ENCODE assay signal across 7 cellular contexts in genomic region chr14:60724080-60724618, GRCh38. TPM values are rescaled to one million over a fixed set of nuclear protein-coding genes. Genes with fewer than 3 reads are reported as not detected.
DNase-seq lines count a peak whose midpoint lies in the region; ATAC-seq, FAIRE-seq and TF ChIP-seq lines count a peak whose summit lies in the region.

TSS of gene SIX4 (minus strand) at chr14:60724351. CDS start at chr14:60724074, 277 bp downstream.

- no peak for TF ChIP-seq CTCF in GM12864 (IDR thresholded peaks at IDR 0.05; ENCODE audit: low read depth, low read length, missing control alignments)
- TF ChIP-seq CTCF in H1 (IDR thresholded peaks at IDR 0.05; ENCODE audit: control extremely low read depth in 1 of 3, insufficient read depth in 1 of 3, low read depth in 1 of 3, low read length in 3 of 3) = no peak
- TF ChIP-seq CTCF in lung (IDR thresholded peaks at IDR 0.05; ENCODE audit: control extremely low read depth, extremely low read depth) = no peak

- no peak within 1 kb of the TSS; the same call in 1 of the 2 replicates for H2BK20ac ChIP-seq in H1 (ENCODE audit: low read length)

- peak within 1 kb of the TSS; percentile 68 for H4K5ac ChIP-seq in H1 (ENCODE audit: insufficient read length, low read depth, low read length)

- TF ChIP-seq EP300 in H1 (IDR thresholded peaks at IDR 0.05; ENCODE audit: borderline replicate concordance in 1 of 2, low read depth in 2 of 2, low read length in 2 of 2) = no peak

- peaks cover 16% of the 10 kb centered on the region in 2 experiments for H4K20me1 ChIP-seq in H1 (replicated peaks in 1 of 2; ENCODE audit: control insufficient read depth in 1 of 2, insufficient read depth in 2 of 2, low read length in 2 of 2)

- peak within 1 kb of the TSS; percentile 95 for H2BK5ac ChIP-seq in H1 (ENCODE audit: low read depth, low read length)

- peak in 1 of 2 experiments; percentile 69; a peak in 1 of 3 replicates for TF ChIP-seq POLR2A in H1 (IDR thresholded peaks at IDR 0.05; ENCODE audit: control extremely low read depth in 1 of 2, low read depth in 2 of 2, low read length in 2 of 2)

- H3K4me2 ChIP-seq in H1 (ENCODE audit: insufficient read depth in 1 of 2, low read depth in 2 of 2, low read length in 2 of 2) = peak within 1 kb of the TSS; percentile 87 to 96

- H4K8ac ChIP-seq in H1 (ENCODE audit: extremely low read depth, insufficient read depth, low read length) = peak within 1 kb of the TSS; percentile 97

- H2BK15ac ChIP-seq in H1 (ENCODE audit: low read length) = peak within 1 kb of the TSS; percentile 46; the same call in 1 of the 2 replicates

- no peak within 1 kb of the TSS for H3K14ac ChIP-seq in H1 (ENCODE audit: insufficient read length)

- peaks cover 7 to 11% (median 9%) of the 10 kb centered on the region in 4 experiments for H3K36me3 ChIP-seq in H1 (ENCODE audit: control insufficient read depth in 2 of 4, insufficient read depth in 4 of 4, low read length in 3 of 4)
- no peaks in the 10 kb centered on the region for H3K36me3 ChIP-seq in lung (ENCODE audit: control insufficient read depth in 2 of 2, insufficient read depth in 2 of 2, low read length in 2 of 2)

- H4K91ac ChIP-seq in H1 (replicated peaks; ENCODE audit: insufficient read length, low read length) = peak within 1 kb of the TSS; percentile 83

- peak; percentile 67 for ATAC-seq in HG02852 (IDR thresholded peaks at IDR 0.05; ENCODE audit: unreplicated experiment)
- ATAC-seq in lung (ENCODE audit: insufficient read depth, low FRiP score) = peak; percentile 70

- peaks cover 7 to 34% of the 10 kb centered on the region in 2 experiments for H3K79me2 ChIP-seq in H1 (ENCODE audit: control insufficient read depth in 1 of 2, insufficient read depth in 2 of 2, low read length in 2 of 2)

- peaks cover 13% of the 10 kb centered on the region; the same call in 1 of the 2 replicates for H3K23me2 ChIP-seq in H1 (ENCODE audit: low read depth, low read length)

- H2BK120ac ChIP-seq in H1 (replicated peaks; ENCODE audit: low read depth, low read length) = no peak within 1 kb of the TSS

- POLR2A ChIA-PET in H1 (lab: Charles Lee; ENCODE audit: partially characterized antibody) = interaction anchor here (0.6 to 3.2 kb wide), 6 partner anchors 9 to 76 kb away, joined by 3 to 21 read pairs (median 4); partner anchors contain the start of gene MNAT1

- H3K27ac ChIP-seq in H1 (ENCODE audit: low read depth, low read length) (peak within 1 kb of the TSS; percentile 49), lung (ENCODE audit: low read depth in 1 of 2, low read length in 1 of 2) (peak within 1 kb of the TSS; percentile 43 to 46), substantia nigra (ENCODE audit: low read depth, low read length, poor library complexity, severe bottlenecking) (peak within 1 kb of the TSS; percentile 26)

- H3K27me3 ChIP-seq in H1 (replicated peaks in 1 of 4; ENCODE audit: control insufficient read depth in 3 of 4, extremely low read depth in 1 of 4, insufficient read depth in 3 of 4, low read length in 3 of 4) (no peaks in the 10 kb centered on the region), lung (ENCODE audit: control insufficient read depth, insufficient read depth) (no peaks in the 10 kb centered on the region)

- H3K9me3 ChIP-seq in H1 (ENCODE audit: insufficient read depth in 2 of 2, low read depth in 1 of 2, low read length in 1 of 2) (no peaks in the 10 kb centered on the region), lung (ENCODE audit: control insufficient read depth in 2 of 2, insufficient read depth in 1 of 2, low read length in 1 of 2) (peaks cover 0 to 2% of the 10 kb centered on the region in 2 donors)

- peak in 1 of 2 experiments; percentile 8; a peak in 2 of 4 replicates for TF ChIP-seq RAD21 in H1 (IDR thresholded peaks at IDR 0.05 in 1 of 2, conservative IDR thresholded peaks at IDR 0.05 in 1 of 2; ENCODE audit: low read depth in 2 of 2, low read length in 2 of 2)

- 2% methylated on average over 17 of the region's 22 CpGs; no CpG with 5 or more reads in 1 of the 2 experiments for WGBS in H1 (ENCODE audit: extremely low coverage in 1 of 2, insufficient coverage in 1 of 2, insufficient read length in 1 of 2, insufficient replicate concordance in 2 of 2, low coverage in 1 of 2, low lambda C conversion rate in 2 of 2, missing lambda C conversion rate in 1 of 2), 2 experiments
- 6 to 7% methylated on average over 22 of the region's 22 CpGs for WGBS in lung, 2 donors

- H3K9ac ChIP-seq in H1 (replicated peaks in 1 of 4; ENCODE audit: extremely low read depth in 1 of 4, low read depth in 3 of 4, low read length in 3 of 4) = peak within 1 kb of the TSS; percentile 76 to 93 (median 81)

- H3K18ac ChIP-seq in H1 (ENCODE audit: extremely low read depth, low read length) = peak within 1 kb of the TSS; percentile 90

- H2AK5ac ChIP-seq in H1 (ENCODE audit: low read depth, low read length) = no peak within 1 kb of the TSS; the same call in 1 of the 2 replicates

- peak within 1 kb of the TSS; percentile 73 for H3K4ac ChIP-seq in H1 (replicated peaks; ENCODE audit: insufficient read length, low read depth, low read length)

- H3K4me1 ChIP-seq in H1 (replicated peaks in 1 of 4; ENCODE audit: control insufficient read depth in 3 of 4, insufficient read depth in 4 of 4, low read length in 3 of 4) (peaks cover 2 to 7% (median 5%) of the 10 kb centered on the region in 4 experiments; a peak in 6 of 7 replicates), lung (ENCODE audit: control insufficient read depth in 2 of 2, insufficient read depth in 2 of 2, low read length in 2 of 2) (peaks cover 0 to 10% of the 10 kb centered on the region in 2 donors)

- H3K79me1 ChIP-seq in H1 (ENCODE audit: low read depth, low read length) = peaks cover 13% of the 10 kb centered on the region

- H3K4me3 ChIP-seq in GM12864 (ENCODE audit: low read depth, low read length) (peak within 1 kb of the TSS; percentile 56), H1 (ENCODE audit: extremely low read depth in 1 of 4, insufficient read depth in 2 of 4, low read depth in 3 of 4, low read length in 4 of 4) (peak within 1 kb of the TSS; percentile 76 to 99 (median 90)), lung (peak within 1 kb of the TSS; percentile 49)

- H2AFZ ChIP-seq in H1 (ENCODE audit: low read length) = peak within 1 kb of the TSS; percentile 9; the same call in 1 of the 2 replicates

- CTCF ChIA-PET in H1 (lab: Charles Lee; ENCODE audit: partially characterized antibody) = no interaction called here

- no peak within 1 kb of the TSS for H3K23ac ChIP-seq in H1 (ENCODE audit: insufficient read length)

- H3K56ac ChIP-seq in H1 (replicated peaks; ENCODE audit: insufficient read length, low read depth, low read length) = peak within 1 kb of the TSS; percentile 62

- H2BK12ac ChIP-seq in H1 (ENCODE audit: low read depth, low read length) = peak within 1 kb of the TSS; percentile 87; the same call in 1 of the 2 replicates

- DNase-seq in GM12864 (ENCODE audit: low read depth) = no peak
- DNase-seq in NCI-H1930 (lab: John Stamatoyannopoulos, UW) = peak; percentile 79 to 81
- peak; percentile 13 for DNase-seq in UCSD-AML1 (lab: John Stamatoyannopoulos, UW; ENCODE audit: unreplicated experiment)
- peak; percentile 77 to 78 for DNase-seq in H1 (ENCODE audit: low read depth in 1 of 2, low spot score in 2 of 2)
- DNase-seq in lung (ENCODE audit: low spot score) = peak; percentile 67
- DNase-seq in substantia nigra (lab: John Stamatoyannopoulos, UW) = peak in 24 of 49 donors; percentile 8 to 74 (median 29)

- peak; percentile 96 for FAIRE-seq in H1 (lab: Jason Lieb, UNC)

TF ChIP-seq in H1, 55 proteins besides CTCF, POLR2A, EP300 and RAD21 (continues in another document):
- TF ChIP-seq TEAD4 (IDR thresholded peaks at IDR 0.05; ENCODE audit: low read depth, low read length) (0 out of 2 replicates have a peak, but pooled peaks have one; percentile 13), MAFK (IDR thresholded peaks at IDR 0.05; ENCODE audit: low read depth, low read length) (no peak), USF2 (IDR thresholded peaks at IDR 0.05; ENCODE audit: low read length) (no peak), CHD1 (IDR thresholded peaks at IDR 0.05; ENCODE audit: low read depth, low read length) (no peak), EZH2 (IDR thresholded peaks at IDR 0.05; ENCODE audit: low read depth, low read length, severe bottlenecking) (no peak), CEBPB (IDR thresholded peaks at IDR 0.05; ENCODE audit: low read depth, low read length) (no peak), SUZ12 (IDR thresholded peaks at IDR 0.05; ENCODE audit: low read length) (0 out of 2 replicates have a peak, but pooled peaks have one; percentile 52), RBBP5 (IDR thresholded peaks at IDR 0.05; ENCODE audit: borderline replicate concordance, low read depth, low read length) (0 out of 2 replicates have a peak, but pooled peaks have one; percentile 15), TBP (IDR thresholded peaks at IDR 0.05; ENCODE audit: low read depth, low read length) (peak; percentile 87), POLR2AphosphoS5 (IDR thresholded peaks at IDR 0.05; ENCODE audit: low read depth, low read length) (peak; percentile 88), JUN (IDR thresholded peaks at IDR 0.05; ENCODE audit: low read depth, low read length) (no peak), SAP30 (IDR thresholded peaks at IDR 0.05; ENCODE audit: insufficient read depth, insufficient replicate concordance, low read length) (no peak), GTF2F1 (IDR thresholded peaks at IDR 0.05; ENCODE audit: borderline replicate concordance, low read depth, low read length) (no peak), SRF (IDR thresholded peaks at IDR 0.05; ENCODE audit: low read depth, low read length) (no peak), NRF1 (IDR thresholded peaks at IDR 0.05; ENCODE audit: low read depth, low read length) (no peak)

RNA-seq across cellular contexts. Expression of gene SIX4, which starts in this region (rescaled TPM):
- total RNA-seq in H1 (2021; fragmentation: NEBNext Ultra II Directional; extraction: Animal tissue kit (Norgen Biotek cat#: 25700)) = 37.7 and 38.9 TPM in 2 replicates
- polyA plus RNA-seq in H1 (2011; rRNA removed) (9.0 and 9.6 TPM in 2 replicates), lung (1 to 10 TPM; 1.0 to 1.1 TPM)
- 8.9 TPM for polyA plus RNA-seq in H1 (2011; cell fraction: cytosol; rRNA removed)
- 14.0 TPM for polyA plus RNA-seq in H1 (2011; cell fraction: nucleus; rRNA removed)
- 11.6 to 17.5 TPM (median 13.5 TPM) in 4 replicates for polyA plus RNA-seq in H1 (2012, experiment 1 of 2)
- 2.0 TPM for polyA plus RNA-seq in H1 (2012, experiment 2 of 2)
- 14.5 TPM for polyA plus RNA-seq in H1 (2013, experiment 1 of 2)
- polyA plus RNA-seq in H1 (2013, experiment 2 of 2) = 13.8 TPM
- 37.2 and 40.3 TPM in 2 replicates for polyA minus RNA-seq in H1 (2011; rRNA and poly(A)+ RNA removed)
- polyA minus RNA-seq in H1 (2011; cell fraction: cytosol; rRNA and poly(A)+ RNA removed) = 20.2 TPM
- 18.5 TPM for polyA minus RNA-seq in H1 (2011; cell fraction: nucleus; rRNA and poly(A)+ RNA removed)
- 1 to 10 TPM; 5.2 to 7.1 TPM for total RNA-seq in lung
